10 cellular contexts compared by ENCODE assay signal in the genomic region with DNA sequence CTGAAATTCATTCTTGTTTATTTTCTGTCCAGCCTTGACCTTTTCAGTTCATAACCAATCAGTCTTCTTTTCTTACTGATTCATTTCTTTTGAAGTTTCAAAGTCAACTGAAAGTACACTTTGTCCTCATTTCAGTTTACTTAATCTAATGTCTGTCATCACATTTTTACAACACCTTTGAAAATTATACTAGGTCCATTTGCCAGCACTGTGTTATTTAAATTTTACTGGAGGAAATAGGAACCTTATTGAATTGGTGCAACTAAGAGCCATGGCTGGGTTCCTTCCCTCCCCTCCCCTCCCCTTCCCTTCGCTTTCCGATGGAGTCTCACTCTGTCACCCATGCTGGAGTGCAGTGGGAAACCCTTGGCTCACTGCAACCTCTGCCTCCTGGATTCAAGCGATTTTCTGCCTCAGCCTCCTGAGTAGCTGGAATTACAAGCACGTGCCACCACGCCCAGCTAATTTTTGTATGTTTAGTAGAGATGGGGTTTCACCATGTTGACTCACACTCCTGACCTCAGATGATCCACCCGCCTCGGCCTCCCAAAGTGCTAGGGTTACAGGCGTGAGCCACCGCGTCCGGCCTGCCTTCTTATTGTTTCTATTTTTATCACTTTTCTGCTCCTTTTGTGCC. TPM values are rescaled to one million over a fixed set of nuclear protein-coding genes. Genes with fewer than 3 reads are reported as not detected.
DNase-seq lines count a peak whose midpoint lies in the region; ATAC-seq and TF ChIP-seq lines count a peak whose summit lies in the region.
"Had no signal": no experiment of that assay in that cellular context is flagged by ENCODE, and none has a peak within 500 bp of the region (broad histone marks: within the 10 kb centered on the region; RNA-seq: fewer than 3 reads in every experiment).

No MANE protein-coding gene starts in this region.

- no peak for TF ChIP-seq CTCF in coronary artery (IDR thresholded peaks at IDR 0.05)
- TF ChIP-seq CTCF in MM.1S (IDR thresholded peaks at IDR 0.05; ENCODE audit: low read length): no peak

- peaks cover 11 to 23% of the 10 kb centered on the region in 2 donors for H3K4me1 Mint-ChIP-seq in effector memory CD8-positive, alpha-beta T cell (ENCODE audit: low read depth in 2 of 2)

- H3K9me2 ChIP-seq in MM.1S (replicated peaks; ENCODE audit: insufficient read depth, low read length): no peaks in the 10 kb centered on the region

- no peak overlapping the region for H4K12ac ChIP-seq in trophoblast cell (ENCODE audit: low read depth, low read length)

- peak overlapping the region in 1 of 2 donors; percentile 32 for H3K4me3 Mint-ChIP-seq in effector memory CD8-positive, alpha-beta T cell

- H3K79me2 ChIP-seq in trophoblast cell (ENCODE audit: control insufficient read depth, insufficient read depth, low read length, poor library complexity) (no peaks in the 10 kb centered on the region), MM.1S (ENCODE audit: low read length) (peaks cover 78% of the 10 kb centered on the region)

- H3K14ac ChIP-seq in trophoblast cell (ENCODE audit: low read length): no peak overlapping the region

- H2AFZ ChIP-seq in trophoblast cell (ENCODE audit: insufficient read depth, low read length, poor library complexity): no peak overlapping the region
- no peak overlapping the region for H2AFZ ChIP-seq in MM.1S (ENCODE audit: low read length)

- peaks cover 4% of the 10 kb centered on the region; the same call in 1 of the 2 replicates for H4K20me1 ChIP-seq in MM.1S (ENCODE audit: insufficient read depth, low read length)

- H2AK5ac ChIP-seq in trophoblast cell (ENCODE audit: low read length): no peak overlapping the region

- H3F3A ChIP-seq in MM.1S (ENCODE audit: insufficient read depth, low read length): no peaks in the 10 kb centered on the region

- no peak overlapping the region for H2BK120ac ChIP-seq in trophoblast cell (ENCODE audit: insufficient read depth, low read length, poor library complexity)

- no peak overlapping the region for H4K91ac ChIP-seq in trophoblast cell (ENCODE audit: low read depth, low read length)

- H3K27me3 ChIP-seq in trophoblast cell (ENCODE audit: insufficient read depth, low read length) (no peaks in the 10 kb centered on the region), MM.1S (replicated peaks; ENCODE audit: insufficient read depth, low read length) (no peaks in the 10 kb centered on the region)

- DNase-seq in NK-92 treated with Interleukin-12 subunit alpha and Interleukin-12 subunit beta, amount 100 ng/mL, for 24 hours (lab: John Stamatoyannopoulos, UW): peak; percentile 16
- DNase-seq in NK-92 (lab: John Stamatoyannopoulos, UW; ENCODE audit: unreplicated experiment): no peak
- DNase-seq in NCI-H2029 treated with DMSO at 0.1 percent for 48 hours (lab: John Stamatoyannopoulos, UW): peak; percentile 31
- peak in 1 of 3 experiments; percentile 7 for DNase-seq in effector memory CD8-positive, alpha-beta T cell
- peak; percentile 79 to 82 for DNase-seq in trophoblast cell
- no peak for DNase-seq in coronary artery (ENCODE audit: low spot score)
- no peak for DNase-seq in MM.1S
- DNase-seq in Ammon's horn (ENCODE audit: low spot score): no peak
- DNase-seq: NCI-H187 had no signal

- H3K36me3 Mint-ChIP-seq in effector memory CD8-positive, alpha-beta T cell (ENCODE audit: insufficient read depth): no peaks in the 10 kb centered on the region

- H3K27me3 Mint-ChIP-seq in effector memory CD8-positive, alpha-beta T cell: no peaks in the 10 kb centered on the region
- H3K27me3 Mint-ChIP-seq: memory B cell had no signal

- no peak overlapping the region for H3K4ac ChIP-seq in trophoblast cell (ENCODE audit: low read depth, low read length)

- H3K23ac ChIP-seq in trophoblast cell (ENCODE audit: low read length): no peak overlapping the region

- no peak overlapping the region for H3K18ac ChIP-seq in trophoblast cell (ENCODE audit: low read length)

- ATAC-seq in effector memory CD8-positive, alpha-beta T cell (replicated peaks): peak; percentile 69

- no CpG with 5 or more reads among the region's 11 CpGs for WGBS in trophoblast cell (ENCODE audit: extremely low coverage, insufficient coverage, insufficient read length)

- no peaks in the 10 kb centered on the region for H3K79me1 ChIP-seq in trophoblast cell (ENCODE audit: low read length)

- peak overlapping the region; percentile 48 to 66 for H3K27ac Mint-ChIP-seq in effector memory CD8-positive, alpha-beta T cell
- H3K27ac Mint-ChIP-seq: memory B cell had no signal

- H3K4me3 ChIP-seq in trophoblast cell (ENCODE audit: low read depth, low read length): no peak overlapping the region
- H3K4me3 ChIP-seq in coronary artery: no peak overlapping the region
- H3K4me3 ChIP-seq in MM.1S (ENCODE audit: low read length): no peak overlapping the region

- H3K36me3 ChIP-seq in trophoblast cell (ENCODE audit: control insufficient read depth in 1 of 2, insufficient read depth in 2 of 2, low read length in 2 of 2): peaks cover 2 to 3% of the 10 kb centered on the region in 2 experiments
- no peaks in the 10 kb centered on the region; the same call in 1 of the 2 replicates for H3K36me3 ChIP-seq in MM.1S (replicated peaks; ENCODE audit: insufficient read depth, low read length)

- H3K4me2 ChIP-seq in trophoblast cell (ENCODE audit: low read length) (no peak overlapping the region), MM.1S (ENCODE audit: low read depth, low read length) (no peak overlapping the region)

- no peak overlapping the region for H2BK12ac ChIP-seq in trophoblast cell (ENCODE audit: low read length)

- H3K9ac ChIP-seq in trophoblast cell (ENCODE audit: low read length): no peak overlapping the region
- no peak overlapping the region for H3K9ac ChIP-seq in MM.1S (ENCODE audit: low read length)

- H3K4me1 ChIP-seq in trophoblast cell (ENCODE audit: control insufficient read depth in 1 of 2, insufficient read depth in 2 of 2, low read length in 2 of 2) (no peaks in the 10 kb centered on the region), MM.1S (ENCODE audit: low read length) (0 out of 2 replicates have a peak, but pooled peaks cover 3% of the 10 kb centered on the region)

- H3K9me3 ChIP-seq in trophoblast cell (ENCODE audit: insufficient read depth, low read depth, low read length): no peaks in the 10 kb centered on the region
- H3K9me3 ChIP-seq in MM.1S (replicated peaks; ENCODE audit: insufficient read depth, low read length): no peaks in the 10 kb centered on the region

- no peak overlapping the region for H2BK5ac ChIP-seq in trophoblast cell (ENCODE audit: low read depth, low read length, poor library complexity)

- H3K27ac ChIP-seq in trophoblast cell (ENCODE audit: low read depth, low read length) (no peak overlapping the region), coronary artery (no peak overlapping the region), MM.1S (ENCODE audit: low read length) (no peak overlapping the region)

- no peaks in the 10 kb centered on the region for H3K9me3 Mint-ChIP-seq in effector memory CD8-positive, alpha-beta T cell
- H3K9me3 Mint-ChIP-seq: memory B cell had no signal

- no peak overlapping the region for H4K8ac ChIP-seq in trophoblast cell (ENCODE audit: low read depth, low read length)

RNA-seq across cellular contexts. Expression of gene RMI1, which starts 6.3 kb away (rescaled TPM):
- 9.1 and 9.3 TPM in 2 replicates for polyA plus RNA-seq in trophoblast cell (2013)

RNA-seq across cellular contexts. Expression of gene HNRNPK, which starts 6.9 kb away (rescaled TPM):
- polyA plus RNA-seq in trophoblast cell (2013): 450 and 455 TPM in 2 replicates

Comparison
In these comparisons a context has a peak if more than half of its experiments do, and no peak if none do; other contexts are left out.
1. DNase-seq: peak in NK-92 treated with Interleukin-12 subunit alpha and Interleukin-12 subunit beta, amount 100 ng/mL, for 24 hours (single experiment), NCI-H2029 treated with DMSO at 0.1 percent for 48 hours (single experiment) and trophoblast cell (2 of 2); none in NK-92 (single experiment), coronary artery (single experiment), MM.1S (single experiment) and Ammon's horn (single experiment).